8 cellular contexts compared by ENCODE assay signal in the genomic region with DNA sequence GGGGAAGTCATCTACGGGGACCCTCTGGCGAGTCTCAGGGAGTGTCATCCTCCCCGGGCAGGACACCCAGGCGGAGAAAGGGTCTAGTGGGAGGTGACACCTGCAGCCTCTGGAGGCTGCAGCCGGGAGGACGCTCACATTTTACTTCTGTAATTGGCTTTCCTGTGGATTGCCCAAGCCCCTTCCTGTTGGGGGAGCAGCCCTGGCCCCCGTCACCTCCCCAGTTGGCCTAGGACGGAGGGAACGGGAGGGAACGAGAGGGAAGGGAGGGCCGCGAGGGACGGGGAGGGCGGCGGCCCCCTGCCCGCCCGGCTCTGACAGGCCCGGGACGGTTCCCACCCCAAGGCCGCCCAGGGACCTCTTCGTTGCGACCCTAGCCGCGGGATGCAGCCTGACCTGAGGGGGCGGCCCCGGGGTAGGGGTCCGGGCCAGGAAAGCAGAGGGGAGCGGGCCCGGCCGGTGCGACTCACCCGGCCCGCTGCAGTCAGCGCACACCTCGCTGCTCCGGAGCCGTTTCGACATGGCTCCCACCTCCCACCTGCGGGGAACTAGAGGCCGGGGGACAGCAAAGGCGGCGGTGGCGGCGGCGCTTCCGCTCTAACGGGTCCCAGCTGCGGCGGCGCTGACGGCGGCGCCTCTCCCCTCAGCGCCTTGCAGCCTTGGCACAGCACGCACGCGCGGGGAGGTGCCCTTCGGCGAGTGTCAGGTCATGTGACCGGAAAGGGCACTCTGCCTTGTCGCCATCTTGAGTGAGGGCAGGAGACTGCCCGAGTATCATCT. TPM values are rescaled to one million over a fixed set of nuclear protein-coding genes. Genes with fewer than 3 reads are reported as not detected.
A peak's percentile ranks its signal among the peaks of the same experiment; 100 is the strongest.
DNase-seq lines count a peak whose midpoint lies in the region; ATAC-seq, FAIRE-seq and TF ChIP-seq lines count a peak whose summit lies in the region.

A gene with protein sequence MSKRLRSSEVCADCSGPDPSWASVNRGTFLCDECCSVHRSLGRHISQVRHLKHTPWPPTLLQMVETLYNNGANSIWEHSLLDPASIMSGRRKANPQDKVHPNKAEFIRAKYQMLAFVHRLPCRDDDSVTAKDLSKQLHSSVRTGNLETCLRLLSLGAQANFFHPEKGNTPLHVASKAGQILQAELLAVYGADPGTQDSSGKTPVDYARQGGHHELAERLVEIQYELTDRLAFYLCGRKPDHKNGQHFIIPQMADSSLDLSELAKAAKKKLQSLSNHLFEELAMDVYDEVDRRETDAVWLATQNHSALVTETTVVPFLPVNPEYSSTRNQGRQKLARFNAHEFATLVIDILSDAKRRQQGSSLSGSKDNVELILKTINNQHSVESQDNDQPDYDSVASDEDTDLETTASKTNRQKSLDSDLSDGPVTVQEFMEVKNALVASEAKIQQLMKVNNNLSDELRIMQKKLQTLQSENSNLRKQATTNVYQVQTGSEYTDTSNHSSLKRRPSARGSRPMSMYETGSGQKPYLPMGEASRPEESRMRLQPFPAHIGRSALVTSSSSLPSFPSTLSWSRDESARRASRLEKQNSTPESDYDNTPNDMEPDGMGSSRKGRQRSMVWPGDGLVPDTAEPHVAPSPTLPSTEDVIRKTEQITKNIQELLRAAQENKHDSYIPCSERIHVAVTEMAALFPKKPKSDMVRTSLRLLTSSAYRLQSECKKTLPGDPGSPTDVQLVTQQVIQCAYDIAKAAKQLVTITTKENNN (minus strand): TSS at position 666 of the 780 bp plus-strand sequence. CDS start 144 bp downstream, at position 522.

- H3K27ac ChIP-seq in adipose tissue (ENCODE audit: low read depth, low read length) (peak within 1 kb of the TSS; percentile 61), trophoblast cell (ENCODE audit: low read depth, low read length) (no peak within 1 kb of the TSS), tibial nerve (peak within 1 kb of the TSS; percentile 50 to 93 (median 90))

- POLR2A ChIA-PET in T-cell (lab: Charles Lee) = no interaction called here

- H3K4me2 ChIP-seq in trophoblast cell (ENCODE audit: low read length) = peak within 1 kb of the TSS; percentile 84

- FAIRE-seq in GM12891 (lab: Jason Lieb, UNC) = peak; percentile 96

- 0 to 1% (median 0%) methylated on average over 59 to 63 of the region's 63 CpGs for WGBS in adipose tissue, 3 donors
- no CpG with 5 or more reads among the region's 63 CpGs for WGBS in trophoblast cell (ENCODE audit: extremely low coverage, insufficient coverage, insufficient read length)
- WGBS in tibial nerve, 2 donors = 0% methylated on average over 47 to 48 of the region's 63 CpGs

- H4K91ac ChIP-seq in trophoblast cell (ENCODE audit: low read depth, low read length) = peak within 1 kb of the TSS; percentile 56

- peak within 1 kb of the TSS; percentile 1 for H2BK5ac ChIP-seq in trophoblast cell (ENCODE audit: low read depth, low read length, poor library complexity)

- peaks cover 6% of the 10 kb centered on the region for H3K36me3 Mint-ChIP-seq in T-cell

- H3K36me3 ChIP-seq in trophoblast cell (ENCODE audit: control insufficient read depth in 1 of 2, insufficient read depth in 2 of 2, low read length in 2 of 2) (peaks cover 2 to 3% of the 10 kb centered on the region in 2 experiments), tibial nerve (peaks cover 0 to 2% (median 0%) of the 10 kb centered on the region in 3 donors)

- H3K4me3 ChIP-seq in trophoblast cell (ENCODE audit: low read depth, low read length) = peak within 1 kb of the TSS; percentile 94
- H3K4me3 ChIP-seq in tibial nerve = peak within 1 kb of the TSS; percentile 86 to 95 (median 90)

- CTCF ChIA-PET in T-cell (lab: Charles Lee) = interaction anchor here in 1 of 2 donors (0.6 kb wide), 1 partner anchor 1114 kb away, joined by 4 read pairs; no protein-coding TSS in a partner anchor

- H3K9me3 ChIP-seq in trophoblast cell (ENCODE audit: insufficient read depth, low read depth, low read length) (no peaks in the 10 kb centered on the region), tibial nerve (no peaks in the 10 kb centered on the region)

- peak within 1 kb of the TSS; percentile 31 for H4K12ac ChIP-seq in trophoblast cell (ENCODE audit: low read depth, low read length)

- ATAC-seq in HG02852 (IDR thresholded peaks at IDR 0.05; ENCODE audit: unreplicated experiment) (peak; percentile 55), T-cell (replicated peaks in 1 of 4) (peak; percentile 81 to 84 (median 82))

- peak in 1 of 5 experiments; percentile 10 for TF ChIP-seq CTCF in tibial nerve (IDR thresholded peaks at IDR 0.05)

- peak within 1 kb of the TSS; percentile 92 to 97 for H3K27ac Mint-ChIP-seq in T-cell

- peak within 1 kb of the TSS; percentile 37 for H3K14ac ChIP-seq in trophoblast cell (ENCODE audit: low read length)

- peak within 1 kb of the TSS; percentile 97 to 99 (median 98) for H3K4me3 Mint-ChIP-seq in T-cell

- peaks cover 61 to 71% (median 67%) of the 10 kb centered on the region in 3 donors for H3K4me1 Mint-ChIP-seq in T-cell

- peaks cover 0 to 4% of the 10 kb centered on the region in 2 experiments for H3K4me1 ChIP-seq in trophoblast cell (ENCODE audit: control insufficient read depth in 1 of 2, insufficient read depth in 2 of 2, low read length in 2 of 2)
- H3K4me1 ChIP-seq in tibial nerve = peaks cover 0 to 51% (median 30%) of the 10 kb centered on the region in 4 donors

- H3K9ac ChIP-seq in trophoblast cell (ENCODE audit: low read length) = peak within 1 kb of the TSS; percentile 74

- peak; percentile 83 for TF ChIP-seq POLR2A in GM12891 (IDR thresholded peaks at IDR 0.05; ENCODE audit: low read depth, low read length)
- TF ChIP-seq POLR2A in tibial nerve (IDR thresholded peaks at IDR 0.05) = peak; percentile 54 to 71

- H3K23ac ChIP-seq in trophoblast cell (ENCODE audit: low read length) = no peak within 1 kb of the TSS

- no peaks in the 10 kb centered on the region for H3K27me3 Mint-ChIP-seq in T-cell

- peaks cover 8% of the 10 kb centered on the region for H3K79me1 ChIP-seq in trophoblast cell (ENCODE audit: low read length)

- DNase-seq in GM12891 (ENCODE audit: insufficient read length, low spot score) (peak; percentile 89), NCI-H146 (lab: John Stamatoyannopoulos, UW) (peak; percentile 93), T-cell (peak; percentile 85 to 96 (median 93)), cardiac septum (ENCODE audit: low spot score) (peak; percentile 97), trophoblast cell (peak; percentile 91 to 96), tibial nerve (ENCODE audit: low spot score in 2 of 2) (peak; percentile 84 to 90)

- peak within 1 kb of the TSS; percentile 71 for H3K18ac ChIP-seq in trophoblast cell (ENCODE audit: low read length)

- peak within 1 kb of the TSS; percentile 50 for H2AFZ ChIP-seq in trophoblast cell (ENCODE audit: insufficient read depth, low read length, poor library complexity)

- no peaks in the 10 kb centered on the region for H3K9me3 Mint-ChIP-seq in T-cell

- TF ChIP-seq EP300 in tibial nerve (IDR thresholded peaks at IDR 0.05) = peak; percentile 77 to 95

- H3K4ac ChIP-seq in trophoblast cell (ENCODE audit: low read depth, low read length) = no peak within 1 kb of the TSS

- H2BK12ac ChIP-seq in trophoblast cell (ENCODE audit: low read length) = no peak within 1 kb of the TSS

- H2BK120ac ChIP-seq in trophoblast cell (ENCODE audit: insufficient read depth, low read length, poor library complexity) = peak within 1 kb of the TSS; percentile 13

- peak within 1 kb of the TSS; percentile 70 for H4K8ac ChIP-seq in trophoblast cell (ENCODE audit: low read depth, low read length)

- H3K27me3 ChIP-seq in trophoblast cell (ENCODE audit: insufficient read depth, low read length) (no peaks in the 10 kb centered on the region), tibial nerve (no peaks in the 10 kb centered on the region)

- H3K79me2 ChIP-seq in trophoblast cell (ENCODE audit: control insufficient read depth, insufficient read depth, low read length, poor library complexity) = peaks cover 8% of the 10 kb centered on the region

- intact Hi-C loops in cardiac septum (cut with DNase I) = loop anchor here (5.0 kb wide), 2 partner anchors 46 to 94 kb away; a partner anchor contains a TSS

- H2AK5ac ChIP-seq in trophoblast cell (ENCODE audit: low read length) = no peak within 1 kb of the TSS

TF ChIP-seq in GM12891, 5 proteins besides CTCF, POLR2A, EP300 and RAD21:
- TF ChIP-seq TAF1 (IDR thresholded peaks at IDR 0.05; ENCODE audit: low read depth, low read length) (peak; percentile 65), SPI1 (IDR thresholded peaks at IDR 0.05; ENCODE audit: low read depth, low read length) (peak; percentile 52; the same call in 1 of the 2 replicates), PAX5 (IDR thresholded peaks at IDR 0.05; ENCODE audit: insufficient read depth, low read length, severe bottlenecking) (no peak), POU2F2 (IDR thresholded peaks at IDR 0.05; ENCODE audit: low read depth, low read length) (no peak; the same call in 1 of the 2 replicates), POLR2AphosphoS5 (IDR thresholded peaks at IDR 0.05; ENCODE audit: low read depth, low read length) (peak; percentile 85)

RNA-seq across cellular contexts. Expression of the gene that starts here (rescaled TPM):
- polyA plus RNA-seq in GM12891 (2012; ENCODE audit: low read depth, missing spikeins) = 24.6 TPM
- total RNA-seq in T-cell = 100 to 1,000 TPM in 4 of 5 donors, 10 to 100 TPM in 1; 96.7 to 132 (median 108) TPM
- polyA plus RNA-seq in adipose tissue = 10 to 100 TPM; 13.9 to 15.4 (median 14.0) TPM
- 31.2 TPM for total RNA-seq in cardiac septum
- polyA plus RNA-seq in trophoblast cell (2013) = 13.6 and 15.0 TPM in 2 replicates
- total RNA-seq in tibial nerve = 10 to 100 TPM; 39.8 to 62.9 (median 55.5) TPM
